ENCODE assay signal across 13 cellular contexts in the genomic region with DNA sequence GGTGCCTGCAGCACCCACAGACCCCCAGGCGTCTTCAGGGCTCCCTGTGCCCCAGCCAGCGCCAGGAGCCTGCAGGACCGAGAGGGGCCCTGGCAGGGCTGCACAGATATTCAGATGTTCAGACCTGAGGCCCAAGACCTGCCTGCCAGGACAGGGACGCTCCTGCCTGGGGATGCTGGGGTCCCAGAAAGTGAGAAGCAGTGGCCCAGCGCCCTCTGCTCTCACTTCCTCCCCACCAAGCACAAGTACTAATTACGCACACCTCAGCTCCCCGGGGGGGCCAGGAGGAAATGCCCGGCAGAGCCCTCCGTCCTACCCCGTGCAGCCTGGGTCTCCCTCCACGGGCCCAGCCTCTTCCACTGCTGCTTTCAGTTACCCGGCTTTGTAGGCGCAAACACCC. TPM values are rescaled to one million over a fixed set of nuclear protein-coding genes. Genes with fewer than 3 reads are reported as not detected.
DNase-seq lines count a peak whose midpoint lies in the region; ATAC-seq, FAIRE-seq and TF ChIP-seq lines count a peak whose summit lies in the region.
"Had no signal": no experiment of that assay in that cellular context is flagged by ENCODE, and none has a peak within 500 bp of the region (broad histone marks: within the 10 kb centered on the region; RNA-seq: fewer than 3 reads in every experiment).

No MANE protein-coding gene starts in this region.

- peak; percentile 90 for FAIRE-seq in GM12891 (lab: Jason Lieb, UNC)
- FAIRE-seq: endothelial cell of umbilical vein had no signal

- DNase-seq in GM12891 (ENCODE audit: insufficient read length, low spot score) (peak; percentile 62), GM20000 (ENCODE audit: low spot score) (peak; percentile 77), medulla oblongata (ENCODE audit: extremely low spot score) (peak; percentile 27), foreskin keratinocyte (no peak), C1 segment of cervical spinal cord (lab: John Stamatoyannopoulos, UW) (no peak)
- DNase-seq: HCEC 1CT had no signal

- TF ChIP-seq CTCF in GM20000 (IDR thresholded peaks at IDR 0.05; ENCODE audit: extremely low read depth, missing control alignments) (no peak), foreskin keratinocyte (conservative IDR thresholded peaks at IDR 0.05) (no peak)

- H3K27me3 ChIP-seq in foreskin keratinocyte = peaks cover 31% of the 10 kb centered on the region
- H3K27me3 ChIP-seq: right lobe of liver had no signal

- H3K4me1 ChIP-seq in foreskin keratinocyte = no peaks in the 10 kb centered on the region

- H3K27ac ChIP-seq in foreskin keratinocyte = no peak overlapping the region
- H3K27ac ChIP-seq: C4-2B, PC-9, right lobe of liver had no signal

- ATAC-seq in HG03432 (IDR thresholded peaks at IDR 0.05; ENCODE audit: unreplicated experiment) (peak; percentile 57), GM18870 (IDR thresholded peaks at IDR 0.05; ENCODE audit: unreplicated experiment) (no peak), foreskin keratinocyte (no peak), HG02759 (IDR thresholded peaks at IDR 0.05; ENCODE audit: unreplicated experiment) (no peak)

- TF ChIP-seq POLR2A in GM12891 (IDR thresholded peaks at IDR 0.05; ENCODE audit: low read depth, low read length) = no peak

TF ChIP-seq in GM12891, 5 proteins besides CTCF, POLR2A, EP300 and RAD21:
- TF ChIP-seq TAF1 (IDR thresholded peaks at IDR 0.05; ENCODE audit: low read depth, low read length) (no peak), SPI1 (IDR thresholded peaks at IDR 0.05; ENCODE audit: low read depth, low read length) (peak; percentile 96)

RNA-seq across cellular contexts. Expression of a gene that starts 28.8 kb away (rescaled TPM):
- 15.6 TPM for polyA plus RNA-seq in GM12891 (2012; ENCODE audit: low read depth, missing spikeins)
- total RNA-seq in foreskin keratinocyte = 82.1 and 94.5 TPM in 2 replicates
- polyA plus RNA-seq in foreskin keratinocyte = 88.3 and 101 TPM in 2 replicates

RNA-seq across cellular contexts. Expression of a gene that starts 56.0 kb away (rescaled TPM):
- polyA plus RNA-seq in GM12891 (2012; ENCODE audit: low read depth, missing spikeins) = not detected
- not detected in 2 replicates for total RNA-seq in foreskin keratinocyte
- polyA plus RNA-seq in foreskin keratinocyte = not detected in 2 replicates
- total RNA-seq: endothelial cell of umbilical vein, PC-9 had no signal

Comparison
In these comparisons a context has a peak if more than half of its experiments do, and no peak if none do; other contexts are left out.
1. DNase-seq: peak in GM12891 (single experiment), GM20000 (single experiment) and medulla oblongata (single experiment); none in foreskin keratinocyte (0 of 2) and C1 segment of cervical spinal cord (0 of 14).